15 cellular contexts compared by ENCODE assay signal in the genomic region with DNA sequence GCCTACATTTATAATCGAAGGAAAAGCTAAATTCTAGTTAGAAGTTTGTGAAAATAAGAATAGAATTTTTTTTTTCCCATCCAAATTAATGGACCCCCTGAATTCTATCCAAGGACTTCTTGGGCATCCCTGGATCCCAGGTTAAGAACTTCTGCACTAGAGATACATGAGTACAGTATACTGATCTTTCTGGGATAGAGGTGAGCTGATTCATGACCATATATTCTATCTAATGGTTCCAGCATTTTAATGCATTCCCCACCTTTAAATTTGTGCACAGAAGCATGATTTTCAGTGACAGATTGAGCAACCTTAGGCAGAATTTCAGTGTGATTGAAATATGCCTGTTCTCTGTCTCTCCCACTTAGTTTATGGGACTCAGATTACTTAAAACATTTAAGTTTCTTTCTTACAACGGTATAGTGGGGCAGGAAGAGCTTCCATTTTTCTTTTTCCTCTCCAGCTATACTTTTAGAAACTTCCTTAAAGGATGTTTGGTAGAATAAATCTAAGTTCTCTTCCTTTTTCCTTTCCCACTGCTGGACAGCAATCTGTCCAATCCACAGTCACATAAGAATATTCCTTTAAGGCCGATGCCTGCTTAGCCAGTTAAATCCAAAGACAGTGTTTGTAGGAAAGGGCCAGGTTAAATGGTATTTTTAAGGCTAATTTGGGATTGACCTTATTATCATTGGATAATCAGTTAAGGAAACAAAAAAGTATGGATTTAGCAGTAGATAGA. TPM values are rescaled to one million over a fixed set of nuclear protein-coding genes. Genes with fewer than 3 reads are reported as not detected.
DNase-seq lines count a peak whose midpoint lies in the region; ATAC-seq lines count a peak whose summit lies in the region.
"Had no signal": no experiment of that assay in that cellular context is flagged by ENCODE, and none has a peak within 500 bp of the region (broad histone marks: within the 10 kb centered on the region; RNA-seq: fewer than 3 reads in every experiment).

No MANE protein-coding gene starts in this region.

- H3K9me3 ChIP-seq in BLaER1 treated with 17β-estradiol and CSF1 and Interleukin-3, amounts not matched to agents 10 nM and 100 nM (replicated peaks in 1 of 11) = peaks cover 0 to 6% (median 5%) of the 10 kb centered on the region in 11 experiments; a peak in 15 of 22 replicates
- H3K9me3 ChIP-seq in mesodermal cell (ENCODE audit: control insufficient read depth, low read length) = no peaks in the 10 kb centered on the region

- peaks cover 79 to 100% (median 97%) of the 10 kb centered on the region in 11 experiments for H4K20me1 ChIP-seq in BLaER1 treated with 17β-estradiol and CSF1 and Interleukin-3, amounts not matched to agents 10 nM and 100 nM

- H3K4me3 ChIP-seq in BLaER1 treated with 17β-estradiol and CSF1 and Interleukin-3, amounts not matched to agents 10 nM and 100 nM = peak overlapping the region; percentile 74 to 95 (median 88)
- H3K4me3 ChIP-seq in GM08714 (ENCODE audit: low read length) (peak overlapping the region; percentile 12; the same call in 1 of the 2 replicates), mesodermal cell (ENCODE audit: extremely low read depth, insufficient read depth, low read length, poor library complexity, severe bottlenecking) (peak overlapping the region; percentile 6)

- peaks cover 58% of the 10 kb centered on the region for H3K36me3 Mint-ChIP-seq in activated naive CD8-positive, alpha-beta T cell treated with anti-CD3 and anti-CD28 coated beads, Interleukin-2, amount 10 ng/mL, durations not matched to agents 7 days and 5 days

- no peak for ATAC-seq in activated naive CD8-positive, alpha-beta T cell treated with anti-CD3 and anti-CD28 coated beads, Interleukin-2, amount 10 ng/mL, durations not matched to agents 7 days and 5 days (ENCODE audit: low read depth)
- ATAC-seq in HG03039 (IDR thresholded peaks at IDR 0.05; ENCODE audit: unreplicated experiment) = no peak

- H3K27ac ChIP-seq in BLaER1 treated with 17β-estradiol and CSF1 and Interleukin-3, amounts not matched to agents 10 nM and 100 nM = peak overlapping the region in 10 of 11 experiments; percentile 3 to 100 (median 99); a peak in 17 of 22 replicates
- no peak overlapping the region for H3K27ac ChIP-seq in mesodermal cell (ENCODE audit: low read depth, low read length, severe bottlenecking)

- POLR2A ChIA-PET in activated naive CD8-positive, alpha-beta T cell treated with anti-CD3 and anti-CD28 coated beads, Interleukin-2, amount 10 ng/mL, durations not matched to agents 7 days and 5 days (lab: Charles Lee) = interaction anchor here (0.7 kb wide), 1 partner anchor 813 kb away, joined by 5 read pairs; no protein-coding TSS in a partner anchor

- peak overlapping the region; percentile 80 to 98 (median 93) for H3K4me2 ChIP-seq in BLaER1 treated with 17β-estradiol and CSF1 and Interleukin-3, amounts not matched to agents 10 nM and 100 nM

- peak overlapping the region; percentile 95 to 100 (median 99); a peak in 21 of 22 replicates for H3K9ac ChIP-seq in BLaER1 treated with 17β-estradiol and CSF1 and Interleukin-3, amounts not matched to agents 10 nM and 100 nM

- H3K4me1 ChIP-seq in BLaER1 treated with 17β-estradiol and CSF1 and Interleukin-3, amounts not matched to agents 10 nM and 100 nM = peaks cover 57 to 76% (median 70%) of the 10 kb centered on the region in 10 experiments
- peaks cover 4% of the 10 kb centered on the region for H3K4me1 ChIP-seq in mesodermal cell (ENCODE audit: control insufficient read depth, insufficient read depth, low read length, poor library complexity, severe bottlenecking)

- peaks cover 39% of the 10 kb centered on the region for H3K4me1 Mint-ChIP-seq in activated naive CD8-positive, alpha-beta T cell treated with anti-CD3 and anti-CD28 coated beads, Interleukin-2, amount 10 ng/mL, durations not matched to agents 7 days and 5 days

- no CpG with 5 or more reads among the region's 3 CpGs for WGBS in mesodermal cell (ENCODE audit: insufficient coverage in 2 of 2), 2 experiments

- H3K9me3 Mint-ChIP-seq in activated naive CD8-positive, alpha-beta T cell treated with anti-CD3 and anti-CD28 coated beads, Interleukin-2, amount 10 ng/mL, durations not matched to agents 7 days and 5 days = no peaks in the 10 kb centered on the region
- H3K9me3 Mint-ChIP-seq: activated naive CD4-positive, alpha-beta T cell treated with anti-CD3 and anti-CD28 coated beads for 36 hours; central memory CD8-positive, alpha-beta T cell; nephron had no signal

- DNase-seq in activated naive CD8-positive, alpha-beta T cell treated with anti-CD3 and anti-CD28 coated beads, Interleukin-2, amount 10 ng/mL, durations not matched to agents 7 days and 5 days = no peak
- DNase-seq in NCI-H82 treated with DMSO at 0.1 percent for 48 hours (lab: John Stamatoyannopoulos, UW; ENCODE audit: unreplicated experiment) = no peak
- no peak for DNase-seq in mucosa of gallbladder (ENCODE audit: low spot score)
- DNase-seq: activated CD4-positive, alpha-beta T cell treated with anti-CD3 and anti-CD28 coated beads, Interleukin-2, amount 50 U/mL, for 48 hours; activated naive CD4-positive, alpha-beta T cell treated with anti-CD3 and anti-CD28 coated beads for 36 hours; head of caudate nucleus; NCI-H524 treated with DMSO at 0.1 percent for 48 hours; RPMI8226; stimulated activated CD4-positive, alpha-beta T cell treated with anti-CD3 and anti-CD28 coated beads, Interleukin-4, amount 100 ng/mL, for 1 hour had no signal

- no peaks in the 10 kb centered on the region for H3K27me3 Mint-ChIP-seq in activated naive CD8-positive, alpha-beta T cell treated with anti-CD3 and anti-CD28 coated beads, Interleukin-2, amount 10 ng/mL, durations not matched to agents 7 days and 5 days
- H3K27me3 Mint-ChIP-seq: central memory CD8-positive, alpha-beta T cell had no signal

- peaks cover 95 to 100% (median 96%) of the 10 kb centered on the region in 11 experiments for H3K36me3 ChIP-seq in BLaER1 treated with 17β-estradiol and CSF1 and Interleukin-3, amounts not matched to agents 10 nM and 100 nM
- peaks cover 91% of the 10 kb centered on the region for H3K36me3 ChIP-seq in mesodermal cell (ENCODE audit: control insufficient read depth, insufficient read depth, low read length)

- peak overlapping the region; percentile 36 for H3K4me3 Mint-ChIP-seq in activated naive CD8-positive, alpha-beta T cell treated with anti-CD3 and anti-CD28 coated beads, Interleukin-2, amount 10 ng/mL, durations not matched to agents 7 days and 5 days
- H3K4me3 Mint-ChIP-seq: activated naive CD4-positive, alpha-beta T cell treated with anti-CD3 and anti-CD28 coated beads for 36 hours; central memory CD8-positive, alpha-beta T cell had no signal

- peak overlapping the region; percentile 10 for H3K27ac Mint-ChIP-seq in activated naive CD8-positive, alpha-beta T cell treated with anti-CD3 and anti-CD28 coated beads, Interleukin-2, amount 10 ng/mL, durations not matched to agents 7 days and 5 days
- H3K27ac Mint-ChIP-seq: activated naive CD4-positive, alpha-beta T cell treated with anti-CD3 and anti-CD28 coated beads for 36 hours; nephron had no signal

- no peaks in the 10 kb centered on the region for H3K27me3 ChIP-seq in BLaER1 treated with 17β-estradiol and CSF1 and Interleukin-3, amounts not matched to agents 10 nM and 100 nM

RNA-seq across cellular contexts. Expression of a gene that starts 6.7 kb away (rescaled TPM):
- total RNA-seq in activated naive CD8-positive, alpha-beta T cell treated with anti-CD3 and anti-CD28 coated beads, Interleukin-2, amount 10 ng/mL, durations not matched to agents 7 days and 5 days = 100 to 1,000 TPM; 156 to 169 TPM
- polyA plus RNA-seq in mesodermal cell (2013, experiment 1 of 2) = 80.4 TPM
- polyA plus RNA-seq in mesodermal cell (2013, experiment 2 of 2) = 63.6 TPM
- 73.2 TPM for total RNA-seq in mucosa of gallbladder

Comparison
In these comparisons a context has a peak if more than half of its experiments do, and no peak if none do; other contexts are left out.
1. H3K4me3 ChIP-seq: peak in every context shown above with its lines; median percentile 88 in BLaER1 treated with 17β-estradiol and CSF1 and Interleukin-3, amounts not matched to agents 10 nM and 100 nM; 12 in GM08714; 6 in mesodermal cell.